ENCODE assay signal across 1 cellular context in the genomic region with DNA sequence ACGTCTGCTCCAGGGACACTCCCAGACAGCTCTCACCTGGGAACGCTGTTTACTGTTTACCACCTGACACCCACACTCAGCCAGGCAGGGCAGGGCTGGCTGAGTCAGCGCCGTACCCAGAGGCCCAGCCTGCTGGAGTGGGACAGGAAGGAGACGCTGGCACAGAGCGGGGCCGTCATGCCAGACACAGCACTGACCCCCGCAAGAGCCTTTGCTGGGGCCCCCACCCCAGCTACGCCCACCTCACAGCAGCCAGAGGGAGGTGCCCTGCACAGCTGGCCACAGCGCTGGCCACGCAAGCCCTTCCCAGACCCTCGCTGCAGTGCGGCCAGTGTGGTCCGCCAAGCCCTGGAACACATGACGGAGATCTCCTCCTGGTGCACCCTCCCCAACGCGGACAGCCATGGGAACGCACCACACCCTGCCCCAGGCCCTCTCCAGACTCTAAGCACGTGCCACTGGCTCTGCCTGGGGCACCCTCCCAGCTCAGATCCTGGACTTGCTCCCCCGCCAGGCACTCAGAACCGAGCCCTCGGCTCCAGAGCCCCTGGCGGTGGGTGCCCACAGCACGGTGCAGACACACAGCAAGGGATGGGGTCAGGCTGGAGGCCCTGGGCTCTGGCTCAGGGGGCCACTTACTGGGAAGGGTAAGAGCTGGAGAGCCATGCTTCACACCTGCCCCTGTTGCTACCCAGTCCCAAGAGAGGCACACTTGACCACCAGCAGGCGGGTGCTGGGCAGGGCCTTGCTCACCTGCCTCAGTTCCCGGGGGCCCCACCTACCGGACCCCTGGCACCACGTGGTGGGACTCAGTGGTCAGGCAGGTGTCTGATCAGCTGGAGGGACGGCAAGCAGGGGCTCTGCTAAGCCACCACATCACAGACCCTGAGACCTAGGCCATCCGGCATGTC.
TF ChIP-seq lines count a peak whose summit lies in the region.

No MANE protein-coding gene starts in this region.

TF ChIP-seq in H1, 55 proteins besides CTCF, POLR2A, EP300 and RAD21:
- TF ChIP-seq SUZ12 (IDR thresholded peaks at IDR 0.05; ENCODE audit: low read length) (no peak), TAF7 (optimal IDR thresholded peaks at IDR 0.05; ENCODE audit: borderline replicate concordance, low read depth, low read length) (no peak), NRF1 (IDR thresholded peaks at IDR 0.05; ENCODE audit: low read depth, low read length) (no peak), PHF8 (conservative IDR thresholded peaks at IDR 0.05; ENCODE audit: low read depth, low read length) (no peak), BACH1 (IDR thresholded peaks at IDR 0.05; ENCODE audit: low read length) (no peak), CEBPB (IDR thresholded peaks at IDR 0.05; ENCODE audit: low read depth, low read length) (no peak), TBP (IDR thresholded peaks at IDR 0.05; ENCODE audit: low read depth, low read length) (no peak), SAP30 (IDR thresholded peaks at IDR 0.05; ENCODE audit: insufficient read depth, insufficient replicate concordance, low read length) (no peak), CBX5 (IDR thresholded peaks at IDR 0.05; ENCODE audit: low read depth, low read length) (no peak), CHD2 (IDR thresholded peaks at IDR 0.05; ENCODE audit: low read length) (no peak)
- TF ChIP-seq, protein P1, sequence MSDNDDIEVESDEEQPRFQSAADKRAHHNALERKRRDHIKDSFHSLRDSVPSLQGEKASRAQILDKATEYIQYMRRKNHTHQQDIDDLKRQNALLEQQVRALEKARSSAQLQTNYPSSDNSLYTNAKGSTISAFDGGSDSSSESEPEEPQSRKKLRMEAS (IDR thresholded peaks at IDR 0.05): no peak
- TF ChIP-seq, protein P2, sequence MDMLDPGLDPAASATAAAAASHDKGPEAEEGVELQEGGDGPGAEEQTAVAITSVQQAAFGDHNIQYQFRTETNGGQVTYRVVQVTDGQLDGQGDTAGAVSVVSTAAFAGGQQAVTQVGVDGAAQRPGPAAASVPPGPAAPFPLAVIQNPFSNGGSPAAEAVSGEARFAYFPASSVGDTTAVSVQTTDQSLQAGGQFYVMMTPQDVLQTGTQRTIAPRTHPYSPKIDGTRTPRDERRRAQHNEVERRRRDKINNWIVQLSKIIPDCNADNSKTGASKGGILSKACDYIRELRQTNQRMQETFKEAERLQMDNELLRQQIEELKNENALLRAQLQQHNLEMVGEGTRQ (IDR thresholded peaks at IDR 0.05; ENCODE audit: low read length): no peak
- TF ChIP-seq, protein P3, sequence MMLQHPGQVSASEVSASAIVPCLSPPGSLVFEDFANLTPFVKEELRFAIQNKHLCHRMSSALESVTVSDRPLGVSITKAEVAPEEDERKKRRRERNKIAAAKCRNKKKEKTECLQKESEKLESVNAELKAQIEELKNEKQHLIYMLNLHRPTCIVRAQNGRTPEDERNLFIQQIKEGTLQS (IDR thresholded peaks at IDR 0.05; ENCODE audit: insufficient read depth, low read depth, low read length): no peak
TF ChIP-seq in H1: peak in this region for 0.
